Comparison of ENCODE assay signal across 1 cellular context in genomic region chr22:35231585-35232084, GRCh38.
A peak's percentile ranks its signal among the peaks of the same experiment; 100 is the strongest.
TF ChIP-seq lines count a peak whose summit lies in the region.

No MANE protein-coding gene starts in this region.

TF ChIP-seq in HCT116, 20 proteins besides CTCF, POLR2A, EP300 and RAD21 (continued from another document):
- TF ChIP-seq ATF3 (IDR thresholded peaks at IDR 0.05), result no peak
- no peak for TF ChIP-seq SP1 (IDR thresholded peaks at IDR 0.05; ENCODE audit: low read depth)
- no peak for TF ChIP-seq YY1 (IDR thresholded peaks at IDR 0.05; ENCODE audit: extremely low read depth, insufficient replicate concordance, low read depth, low read length)
- TF ChIP-seq CBX3 (IDR thresholded peaks at IDR 0.05; ENCODE audit: low read depth), result peak; percentile 34; the same call in 1 of the 2 replicates
